In genomic region chr17:70473049-70473448, GRCh38 we compare ENCODE assay signal across 32 cellular contexts.
"Had no signal": no experiment of that assay in that cellular context is flagged by ENCODE, and none has a peak within 500 bp of the region (broad histone marks: within the 10 kb centered on the region; RNA-seq: fewer than 3 reads in every experiment).

No MANE protein-coding gene starts in this region.

- H3K36me3 ChIP-seq: ascending aorta, breast epithelium, cardiac muscle cell, esophagus muscularis mucosa, gastrocnemius medialis had no signal

- H3K27ac ChIP-seq: ascending aorta, breast epithelium, cardiac muscle cell, coronary artery, esophagus muscularis mucosa, foreskin keratinocyte, gastrocnemius medialis had no signal

- H3K36me3 Mint-ChIP-seq: activated naive CD4-positive, alpha-beta T cell treated with anti-CD3 and anti-CD28 coated beads, Interleukin-2, amount 10 ng/mL, durations not matched to agents 7 days and 5 days; activated naive CD4-positive, alpha-beta T cell treated with anti-CD3 and anti-CD28 coated beads, Interleukin-2, amount 50 U/mL, for 72 hours; activated naive CD8-positive, alpha-beta T cell treated with anti-CD3 and anti-CD28 coated beads, Interleukin-2, amount 10 ng/mL, durations not matched to agents 7 days and 5 days; brain had no signal

- H3K27me3 Mint-ChIP-seq: activated CD4-positive, alpha-beta memory T cell treated with anti-CD3 and anti-CD28 coated beads, Interleukin-2, amount 10 ng/mL, durations not matched to agents 7 days and 5 days; activated CD4-positive, alpha-beta T cell treated with anti-CD3 and anti-CD28 coated beads for 36 hours; activated CD4-positive, alpha-beta T cell treated with anti-CD3 and anti-CD28 coated beads, Interleukin-2, amount 10 ng/mL, durations not matched to agents 24 days and 14 days; activated naive CD4-positive, alpha-beta T cell treated with anti-CD3 and anti-CD28 coated beads, Interleukin-2, amount 10 ng/mL, durations not matched to agents 7 days and 5 days; activated naive CD8-positive, alpha-beta T cell treated with anti-CD3 and anti-CD28 coated beads, Interleukin-2, amount 10 ng/mL, durations not matched to agents 7 days and 5 days; activated T-cell treated with anti-CD3 and anti-CD28 coated beads, Interleukin-2, amount 50 U/mL, for 24 hours; dendritic cell treated with granulocyte-macrophage colony-stimulating factor and Interleukin-4, amounts not matched to agents 40 ng/mL and 50 ng/mL, for 4 days; effector memory CD8-positive, alpha-beta T cell; T-helper 17 cell had no signal

- H3K9me3 Mint-ChIP-seq: activated CD4-positive, alpha-beta memory T cell treated with anti-CD3 and anti-CD28 coated beads, Interleukin-2, amount 10 ng/mL, durations not matched to agents 7 days and 5 days; activated CD4-positive, alpha-beta T cell treated with anti-CD3 and anti-CD28 coated beads, Interleukin-2, amount 10 ng/mL, durations not matched to agents 24 days and 14 days; activated naive CD4-positive, alpha-beta T cell treated with anti-CD3 and anti-CD28 coated beads, Interleukin-2, amount 10 ng/mL, durations not matched to agents 7 days and 5 days; activated naive CD8-positive, alpha-beta T cell treated with anti-CD3 and anti-CD28 coated beads, Interleukin-2, amount 10 ng/mL, durations not matched to agents 7 days and 5 days; activated T-cell treated with anti-CD3 and anti-CD28 coated beads, Interleukin-2, amount 50 U/mL, for 24 hours had no signal

- H3K27ac Mint-ChIP-seq: activated CD4-positive, alpha-beta memory T cell treated with anti-CD3 and anti-CD28 coated beads, Interleukin-2, amount 10 ng/mL, durations not matched to agents 7 days and 5 days; activated CD4-positive, alpha-beta T cell treated with anti-CD3 and anti-CD28 coated beads for 36 hours; activated CD4-positive, alpha-beta T cell treated with anti-CD3 and anti-CD28 coated beads, Interleukin-2, amount 10 ng/mL, durations not matched to agents 24 days and 14 days; activated naive CD4-positive, alpha-beta T cell treated with anti-CD3 and anti-CD28 coated beads, Interleukin-2, amount 10 ng/mL, durations not matched to agents 7 days and 5 days; activated naive CD4-positive, alpha-beta T cell treated with anti-CD3 and anti-CD28 coated beads, Interleukin-2, amount 50 U/mL, for 72 hours; activated naive CD8-positive, alpha-beta T cell treated with anti-CD3 and anti-CD28 coated beads, Interleukin-2, amount 10 ng/mL, durations not matched to agents 7 days and 5 days; activated T-cell treated with anti-CD3 and anti-CD28 coated beads, Interleukin-2, amount 50 U/mL, for 24 hours; activated T-cell treated with anti-CD3 and anti-CD28 coated beads, Interleukin-2, amount 50 U/mL, for 72 hours; brain; dendritic cell treated with granulocyte-macrophage colony-stimulating factor and Interleukin-4, amounts not matched to agents 40 ng/mL and 50 ng/mL, for 4 days; effector memory CD8-positive, alpha-beta T cell; T-helper 17 cell had no signal

- DNase-seq: activated CD4-positive, alpha-beta memory T cell treated with anti-CD3 and anti-CD28 coated beads, Interleukin-2, amount 10 ng/mL, durations not matched to agents 7 days and 5 days; activated CD4-positive, alpha-beta T cell treated with anti-CD3 and anti-CD28 coated beads for 36 hours; activated CD4-positive, alpha-beta T cell treated with anti-CD3 and anti-CD28 coated beads, Interleukin-2, amount 10 ng/mL, durations not matched to agents 24 days and 14 days; activated CD4-positive, alpha-beta T cell treated with anti-CD3 and anti-CD28 coated beads, Interleukin-2, amount 50 U/mL, for 4 hours; activated CD4-positive, CD25-positive, alpha-beta regulatory T cell; activated CD4-positive, CD25-positive, alpha-beta regulatory T cell treated with anti-CD3 and anti-CD28 coated beads, Interleukin-2, amount 50 U/mL, for 72 hours; activated CD8-positive, alpha-beta memory T cell treated with anti-CD3 and anti-CD28 coated beads, Interleukin-2, amount 50 U/mL, for 48 hours; activated gamma-delta T cell; activated naive CD4-positive, alpha-beta T cell; activated naive CD4-positive, alpha-beta T cell treated with anti-CD3 and anti-CD28 coated beads, Interleukin-2, amount 10 ng/mL, durations not matched to agents 7 days and 5 days; activated naive CD8-positive, alpha-beta T cell treated with anti-CD3 and anti-CD28 coated beads, Interleukin-2, amount 10 ng/mL, durations not matched to agents 7 days and 5 days; activated T-cell treated with anti-CD3 and anti-CD28 coated beads for 4 hours; activated T-cell treated with anti-CD3 and anti-CD28 coated beads, Interleukin-2, amount 50 U/mL, for 24 hours; activated T-cell treated with anti-CD3 and anti-CD28 coated beads, Interleukin-2, amount 50 U/mL, for 72 hours; central memory CD4-positive, alpha-beta T cell; cerebellar nuclear complex; effector CD4-positive, alpha-beta T cell; effector memory CD8-positive, alpha-beta T cell; erythroblast; foreskin keratinocyte; gastrocnemius medialis; glutamatergic neuron; T-helper 1 cell; T-helper 17 cell had no signal

- ATAC-seq: activated CD4-positive, alpha-beta T cell treated with anti-CD3 and anti-CD28 coated beads for 36 hours; activated naive CD4-positive, alpha-beta T cell treated with anti-CD3 and anti-CD28 coated beads, Interleukin-2, amount 50 U/mL, for 72 hours; activated T-cell treated with anti-CD3 and anti-CD28 coated beads, Interleukin-2, amount 50 U/mL, for 72 hours; effector memory CD8-positive, alpha-beta T cell; foreskin keratinocyte; gastrocnemius medialis; T-helper 17 cell had no signal

- H3K4me1 ChIP-seq: ascending aorta, breast epithelium, esophagus muscularis mucosa, foreskin keratinocyte, gastrocnemius medialis had no signal

- H3K4me3 Mint-ChIP-seq: activated CD4-positive, alpha-beta memory T cell treated with anti-CD3 and anti-CD28 coated beads, Interleukin-2, amount 10 ng/mL, durations not matched to agents 7 days and 5 days; activated CD4-positive, alpha-beta T cell treated with anti-CD3 and anti-CD28 coated beads for 36 hours; activated CD4-positive, alpha-beta T cell treated with anti-CD3 and anti-CD28 coated beads, Interleukin-2, amount 10 ng/mL, durations not matched to agents 24 days and 14 days; activated naive CD4-positive, alpha-beta T cell treated with anti-CD3 and anti-CD28 coated beads, Interleukin-2, amount 10 ng/mL, durations not matched to agents 7 days and 5 days; activated naive CD8-positive, alpha-beta T cell treated with anti-CD3 and anti-CD28 coated beads, Interleukin-2, amount 10 ng/mL, durations not matched to agents 7 days and 5 days; activated T-cell treated with anti-CD3 and anti-CD28 coated beads, Interleukin-2, amount 50 U/mL, for 24 hours; activated T-cell treated with anti-CD3 and anti-CD28 coated beads, Interleukin-2, amount 50 U/mL, for 72 hours; brain; dendritic cell treated with granulocyte-macrophage colony-stimulating factor and Interleukin-4, amounts not matched to agents 40 ng/mL and 50 ng/mL, for 4 days; effector memory CD8-positive, alpha-beta T cell; T-helper 17 cell had no signal

- H3K9me3 ChIP-seq: ascending aorta, esophagus muscularis mucosa, gastrocnemius medialis had no signal

- H3K4me3 ChIP-seq: ascending aorta, breast epithelium, cardiac muscle cell, coronary artery, esophagus muscularis mucosa, gastrocnemius medialis had no signal

- H3K27me3 ChIP-seq: ascending aorta, breast epithelium, cardiac muscle cell, esophagus muscularis mucosa, foreskin keratinocyte, gastrocnemius medialis had no signal

- H3K4me1 Mint-ChIP-seq: activated CD4-positive, alpha-beta memory T cell treated with anti-CD3 and anti-CD28 coated beads, Interleukin-2, amount 10 ng/mL, durations not matched to agents 7 days and 5 days; activated CD4-positive, alpha-beta T cell treated with anti-CD3 and anti-CD28 coated beads for 36 hours; activated CD4-positive, alpha-beta T cell treated with anti-CD3 and anti-CD28 coated beads, Interleukin-2, amount 10 ng/mL, durations not matched to agents 24 days and 14 days; activated naive CD4-positive, alpha-beta T cell treated with anti-CD3 and anti-CD28 coated beads, Interleukin-2, amount 10 ng/mL, durations not matched to agents 7 days and 5 days; activated naive CD8-positive, alpha-beta T cell treated with anti-CD3 and anti-CD28 coated beads, Interleukin-2, amount 10 ng/mL, durations not matched to agents 7 days and 5 days; brain; T-helper 17 cell had no signal
